In genomic region chr5:95704150-95704549, GRCh38 we compare ENCODE assay signal across 27 cellular contexts. TPM values are rescaled to one million over a fixed set of nuclear protein-coding genes. Genes with fewer than 3 reads are reported as not detected.
"Had no signal": no experiment of that assay in that cellular context is flagged by ENCODE, and none has a peak within 500 bp of the region (broad histone marks: within the 10 kb centered on the region; RNA-seq: fewer than 3 reads in every experiment).

No MANE protein-coding gene starts in this region.

- ATAC-seq: activated CD8-positive, alpha-beta T cell treated with anti-CD3 and anti-CD28 coated beads for 36 hours; activated naive CD4-positive, alpha-beta T cell treated with anti-CD3 and anti-CD28 coated beads, Interleukin-2, amount 50 U/mL, for 72 hours; activated T-cell treated with anti-CD3 and anti-CD28 coated beads, Interleukin-2, amount 50 U/mL, for 4 hours; gastroesophageal sphincter; left colon; stimulated activated naive B cell treated with anti-CD40 and anti-IgM and Interleukin-4, amounts not matched to agents 10 μg/mL and 1 μg/mL and 100 μg/mL, for 72 hours had no signal

- H3K4me3 ChIP-seq: colonic mucosa, gastroesophageal sphincter, hepatocyte, ovary, right atrium auricular region, transverse colon had no signal

- H3K36me3 ChIP-seq: colonic mucosa, gastroesophageal sphincter, neutrophil, ovary, right atrium auricular region, transverse colon had no signal

- H3K36me3 Mint-ChIP-seq: activated naive CD4-positive, alpha-beta T cell treated with anti-CD3 and anti-CD28 coated beads, Interleukin-2, amount 50 U/mL, for 72 hours; mesothelial cell of epicardium; naive B cell; stimulated activated naive B cell treated with anti-CD40 and anti-IgM and Interleukin-4, amounts not matched to agents 10 μg/mL and 1 μg/mL and 100 μg/mL, for 72 hours had no signal

- H3K27me3 Mint-ChIP-seq: naive B cell; stimulated activated naive B cell treated with anti-CD40 and anti-IgM and Interleukin-4, amounts not matched to agents 10 μg/mL and 1 μg/mL and 100 μg/mL, for 72 hours had no signal

- H3K27ac Mint-ChIP-seq: activated B cell treated with CpG ODN at 0.5 μM for 24 hours; activated CD8-positive, alpha-beta T cell treated with anti-CD3 and anti-CD28 coated beads for 36 hours; activated naive CD4-positive, alpha-beta T cell treated with anti-CD3 and anti-CD28 coated beads, Interleukin-2, amount 50 U/mL, for 72 hours; activated T-helper 2 cell treated with anti-CD3 and anti-CD28 coated beads, Interferon-gamma antibody, Interleukin-2, Interleukin-4, amounts not matched to agents 10 μg/mL and 5 μg/mL and 100 μg/mL, durations not matched to agents 14 hours and 24 hours and 36 hours; mesothelial cell of epicardium; nephron progenitor cell; stimulated activated naive B cell treated with anti-CD40 and anti-IgM and Interleukin-4, amounts not matched to agents 10 μg/mL and 1 μg/mL and 100 μg/mL, for 72 hours; T-helper 2 cell treated with Interferon-gamma antibody and Interleukin-4, amounts not matched to agents 5 μg/mL and 100 μg/mL, for 36 hours had no signal

- H3K4me1 Mint-ChIP-seq: activated B cell treated with CpG ODN at 0.5 μM for 24 hours; naive B cell; stimulated activated naive B cell treated with anti-CD40 and anti-IgM and Interleukin-4, amounts not matched to agents 10 μg/mL and 1 μg/mL and 100 μg/mL, for 72 hours had no signal

- H3K27ac ChIP-seq: colonic mucosa, gastroesophageal sphincter, hepatocyte, neutrophil, ovary, right atrium auricular region, transverse colon had no signal

- DNase-seq: activated B cell treated with CpG ODN at 0.5 μM for 24 hours; activated CD4-positive, alpha-beta T cell treated with anti-CD3 and anti-CD28 coated beads, Interleukin-2, amount 50 U/mL, for 1 hour; activated CD8-positive, alpha-beta T cell treated with anti-CD3 and anti-CD28 coated beads for 36 hours; activated T-cell treated with anti-CD3 and anti-CD28 coated beads, Interleukin-2, amount 50 U/mL, for 4 hours; anterior cingulate cortex; colonic mucosa; effector CD8-positive, alpha-beta T cell; left colon; mammary epithelial cell; naive B cell; nephron progenitor cell; ovary; stimulated activated CD4-positive, alpha-beta T cell treated with anti-CD3 and anti-CD28 coated beads, Interleukin-15, amount 100 ng/mL, for 24 hours; stimulated activated CD4-positive, alpha-beta T cell treated with anti-CD3 and anti-CD28 coated beads, Interleukin-2, amount 100 ng/mL, for 24 hours; stimulated activated naive B cell treated with anti-CD40 and anti-IgM and Interleukin-4, amounts not matched to agents 10 μg/mL and 1 μg/mL and 100 μg/mL, for 72 hours; transverse colon had no signal

- H3K4me2 ChIP-seq: hepatocyte had no signal

- H3K4me3 Mint-ChIP-seq: activated B cell treated with CpG ODN at 0.5 μM for 24 hours; activated CD8-positive, alpha-beta T cell treated with anti-CD3 and anti-CD28 coated beads for 36 hours; activated T-cell treated with anti-CD3 and anti-CD28 coated beads, Interleukin-2, amount 50 U/mL, for 4 hours; mesothelial cell of epicardium; naive B cell; nephron progenitor cell; stimulated activated naive B cell treated with anti-CD40 and anti-IgM and Interleukin-4, amounts not matched to agents 10 μg/mL and 1 μg/mL and 100 μg/mL, for 72 hours; T-helper 2 cell treated with Interferon-gamma antibody and Interleukin-4, amounts not matched to agents 5 μg/mL and 100 μg/mL, for 36 hours had no signal

- H3K79me2 ChIP-seq: hepatocyte had no signal

- H3K9me3 Mint-ChIP-seq: activated B cell treated with CpG ODN at 0.5 μM for 24 hours; activated CD8-positive, alpha-beta T cell treated with anti-CD3 and anti-CD28 coated beads for 36 hours; activated naive CD4-positive, alpha-beta T cell treated with anti-CD3 and anti-CD28 coated beads, Interleukin-2, amount 50 U/mL, for 72 hours; activated T-cell treated with anti-CD3 and anti-CD28 coated beads, Interleukin-2, amount 50 U/mL, for 4 hours; activated T-helper 2 cell treated with anti-CD3 and anti-CD28 coated beads, Interferon-gamma antibody, Interleukin-2, Interleukin-4, amounts not matched to agents 10 μg/mL and 5 μg/mL and 100 μg/mL, durations not matched to agents 14 hours and 24 hours and 36 hours; mesothelial cell of epicardium; naive B cell; nephron progenitor cell; stimulated activated naive B cell treated with anti-CD40 and anti-IgM and Interleukin-4, amounts not matched to agents 10 μg/mL and 1 μg/mL and 100 μg/mL, for 72 hours; T-helper 2 cell treated with Interferon-gamma antibody and Interleukin-4, amounts not matched to agents 5 μg/mL and 100 μg/mL, for 36 hours had no signal

- H3K27me3 ChIP-seq: colonic mucosa, gastroesophageal sphincter, hepatocyte, neutrophil, ovary, right atrium auricular region, transverse colon had no signal

- H3K9me3 ChIP-seq: colonic mucosa, gastroesophageal sphincter, neutrophil, ovary, right atrium auricular region, transverse colon had no signal

- H3K4me1 ChIP-seq: colonic mucosa, gastroesophageal sphincter, right atrium auricular region, transverse colon had no signal

- H2AFZ ChIP-seq: hepatocyte had no signal

RNA-seq across cellular contexts. Expression of gene SPATA9, which starts 21.4 kb away (rescaled TPM):
- total RNA-seq: activated B cell treated with CpG ODN at 0.5 μM for 24 hours; activated CD8-positive, alpha-beta T cell treated with anti-CD3 and anti-CD28 coated beads for 36 hours; activated naive CD4-positive, alpha-beta T cell treated with anti-CD3 and anti-CD28 coated beads, Interleukin-2, amount 50 U/mL, for 72 hours; activated T-cell treated with anti-CD3 and anti-CD28 coated beads, Interleukin-2, amount 50 U/mL, for 4 hours; activated T-helper 2 cell treated with anti-CD3 and anti-CD28 coated beads, Interferon-gamma antibody, Interleukin-2, Interleukin-4, amounts not matched to agents 10 μg/mL and 5 μg/mL and 100 μg/mL, durations not matched to agents 14 hours and 24 hours and 36 hours; bronchial epithelial cell; epithelial cell of proximal tubule; mammary epithelial cell had no signal
- polyA plus RNA-seq: keratinocyte, mammary epithelial cell had no signal
